ENCODE assay signal across 24 cellular contexts in genomic region chr1:172838681-172839313, GRCh38.
DNase-seq lines count a peak whose midpoint lies in the region; ATAC-seq and TF ChIP-seq lines count a peak whose summit lies in the region.
"Had no signal": no experiment of that assay in that cellular context is flagged by ENCODE, and none has a peak within 500 bp of the region (broad histone marks: within the 10 kb centered on the region; RNA-seq: fewer than 3 reads in every experiment).

No MANE protein-coding gene starts in this region.

- no peaks in the 10 kb centered on the region for H3K27me3 ChIP-seq in CD8-positive, alpha-beta T cell (ENCODE audit: insufficient read depth, low read length)
- H3K27me3 ChIP-seq in foreskin keratinocyte = no peaks in the 10 kb centered on the region
- H3K27me3 ChIP-seq: esophagus squamous epithelium, gastroesophageal sphincter, tibial artery had no signal

- TF ChIP-seq CTCF in CD8-positive, alpha-beta T cell (IDR thresholded peaks at IDR 0.05) = no peak
- TF ChIP-seq CTCF in foreskin keratinocyte (conservative IDR thresholded peaks at IDR 0.05) = no peak

- peaks cover 50% of the 10 kb centered on the region for H3K27me3 Mint-ChIP-seq in activated CD4-positive, alpha-beta T cell treated with anti-CD3 and anti-CD28 coated beads, Interleukin-2, amount 10 ng/mL, durations not matched to agents 24 days and 14 days
- no peaks in the 10 kb centered on the region for H3K27me3 Mint-ChIP-seq in CD8-positive, alpha-beta T cell (ENCODE audit: low read depth)
- H3K27me3 Mint-ChIP-seq in activated CD8-positive, alpha-beta T cell treated with anti-CD3 and anti-CD28 coated beads, Interleukin-2, amount 10 ng/mL, durations not matched to agents 7 days and 5 days (ENCODE audit: low read depth) = peaks cover 13% of the 10 kb centered on the region
- H3K27me3 Mint-ChIP-seq: B cell had no signal

- no peak overlapping the region for H3K27ac ChIP-seq in CD8-positive, alpha-beta T cell (ENCODE audit: low read depth, low read length)
- peak overlapping the region; percentile 92 for H3K27ac ChIP-seq in foreskin keratinocyte
- H3K27ac ChIP-seq: esophagus squamous epithelium, gastroesophageal sphincter, tibial artery had no signal

- peaks cover 13% of the 10 kb centered on the region for H3K4me1 ChIP-seq in CD8-positive, alpha-beta T cell (ENCODE audit: insufficient read depth, low read length)
- H3K4me1 ChIP-seq in foreskin keratinocyte = peaks cover 19% of the 10 kb centered on the region
- H3K4me1 ChIP-seq: tibial artery had no signal

- intact Hi-C loops in activated CD4-positive, alpha-beta T cell treated with anti-CD3 and anti-CD28 coated beads, Interleukin-2, amount 10 ng/mL, durations not matched to agents 24 days and 14 days (cut with micrococcal nuclease) = loop anchor here (1.0 to 10.0 kb wide), 9 partner anchors 20 to 566 kb away; no protein-coding TSS in a partner anchor
- intact Hi-C loops in CD8-positive, alpha-beta T cell (cut with DNase I, micrococcal nuclease) = loop anchor here in 1 of 2 experiments (2.0 to 10.0 kb wide), 5 partner anchors 20 to 986 kb away; partner anchors contain the start of genes CENPL, DARS2 and SUCO
- intact Hi-C loops in posterior cingulate gyrus (cut with DNase I) = no loop called here

- peaks cover 27% of the 10 kb centered on the region for H3K4me1 Mint-ChIP-seq in activated CD4-positive, alpha-beta T cell treated with anti-CD3 and anti-CD28 coated beads, Interleukin-2, amount 10 ng/mL, durations not matched to agents 24 days and 14 days
- H3K4me1 Mint-ChIP-seq in CD8-positive, alpha-beta T cell (ENCODE audit: low read depth) = peaks cover 19% of the 10 kb centered on the region
- H3K4me1 Mint-ChIP-seq in activated CD8-positive, alpha-beta T cell treated with anti-CD3 and anti-CD28 coated beads, Interleukin-2, amount 10 ng/mL, durations not matched to agents 7 days and 5 days (ENCODE audit: low read depth) = peaks cover 45% of the 10 kb centered on the region
- H3K4me1 Mint-ChIP-seq: B cell had no signal

- no peak for DNase-seq in activated CD4-positive, alpha-beta T cell treated with anti-CD3 and anti-CD28 coated beads, Interleukin-2, amount 10 ng/mL, durations not matched to agents 24 days and 14 days
- DNase-seq in activated CD4-positive, alpha-beta T cell treated with anti-CD3 and anti-CD28 coated beads for 1 hour = no peak
- no peak for DNase-seq in CD8-positive, alpha-beta T cell
- DNase-seq in activated CD8-positive, alpha-beta T cell treated with anti-CD3 and anti-CD28 coated beads, Interleukin-2, amount 10 ng/mL, durations not matched to agents 7 days and 5 days = no peak
- DNase-seq in foreskin keratinocyte = peak in 1 of 2 donors; percentile 15
- no peak for DNase-seq in posterior cingulate gyrus
- DNase-seq in iPS-NIHi11 (ENCODE audit: low spot score) = no peak
- DNase-seq: Calu3; effector CD4-positive, alpha-beta T cell; esophagus squamous epithelium; NCI-H1105 treated with DMSO at 0.1 percent for 48 hours; NCI-H2081; NCI-H345; occipital lobe; retina; SHP77; stimulated activated CD4-positive, alpha-beta T cell treated with anti-CD3 and anti-CD28 coated beads, Interleukin-2, amount 100 ng/mL, for 48 hours; SW 1271; tibial artery had no signal

- H3K9me3 Mint-ChIP-seq in activated CD4-positive, alpha-beta T cell treated with anti-CD3 and anti-CD28 coated beads, Interleukin-2, amount 10 ng/mL, durations not matched to agents 24 days and 14 days = no peaks in the 10 kb centered on the region
- H3K9me3 Mint-ChIP-seq in CD8-positive, alpha-beta T cell = no peaks in the 10 kb centered on the region
- no peaks in the 10 kb centered on the region for H3K9me3 Mint-ChIP-seq in activated CD8-positive, alpha-beta T cell treated with anti-CD3 and anti-CD28 coated beads, Interleukin-2, amount 10 ng/mL, durations not matched to agents 7 days and 5 days (ENCODE audit: insufficient read depth)
- H3K9me3 Mint-ChIP-seq: activated naive CD4-positive, alpha-beta T cell treated with anti-CD3 and anti-CD28 coated beads, Interleukin-2, amount 10 ng/mL, durations not matched to agents 7 days and 5 days had no signal

- no peaks in the 10 kb centered on the region for H3K36me3 ChIP-seq in CD8-positive, alpha-beta T cell (ENCODE audit: insufficient read depth, low read length)
- H3K36me3 ChIP-seq: esophagus squamous epithelium, gastroesophageal sphincter, tibial artery had no signal

- ATAC-seq in CD8-positive, alpha-beta T cell = peak; percentile 14
- peak; percentile 5 for ATAC-seq in activated CD8-positive, alpha-beta T cell treated with anti-CD3 and anti-CD28 coated beads, Interleukin-2, amount 10 ng/mL, durations not matched to agents 7 days and 5 days
- peak; percentile 7 for ATAC-seq in foreskin keratinocyte
- ATAC-seq in HG02759 (IDR thresholded peaks at IDR 0.05; ENCODE audit: unreplicated experiment) = no peak
- ATAC-seq: gastroesophageal sphincter had no signal

- H3K27ac Mint-ChIP-seq in activated CD4-positive, alpha-beta T cell treated with anti-CD3 and anti-CD28 coated beads, Interleukin-2, amount 10 ng/mL, durations not matched to agents 24 days and 14 days = no peak overlapping the region
- peak overlapping the region; percentile 21 for H3K27ac Mint-ChIP-seq in CD8-positive, alpha-beta T cell
- H3K27ac Mint-ChIP-seq in activated CD8-positive, alpha-beta T cell treated with anti-CD3 and anti-CD28 coated beads, Interleukin-2, amount 10 ng/mL, durations not matched to agents 7 days and 5 days = peak overlapping the region; percentile 39
- H3K27ac Mint-ChIP-seq: activated naive CD4-positive, alpha-beta T cell treated with anti-CD3 and anti-CD28 coated beads, Interleukin-2, amount 10 ng/mL, durations not matched to agents 7 days and 5 days; B cell had no signal

- no peaks in the 10 kb centered on the region for H3K36me3 Mint-ChIP-seq in activated CD4-positive, alpha-beta T cell treated with anti-CD3 and anti-CD28 coated beads, Interleukin-2, amount 10 ng/mL, durations not matched to agents 24 days and 14 days (ENCODE audit: low read depth)
- no peaks in the 10 kb centered on the region for H3K36me3 Mint-ChIP-seq in CD8-positive, alpha-beta T cell
- peaks cover 2% of the 10 kb centered on the region for H3K36me3 Mint-ChIP-seq in activated CD8-positive, alpha-beta T cell treated with anti-CD3 and anti-CD28 coated beads, Interleukin-2, amount 10 ng/mL, durations not matched to agents 7 days and 5 days (ENCODE audit: low read depth)
- H3K36me3 Mint-ChIP-seq: activated naive CD4-positive, alpha-beta T cell treated with anti-CD3 and anti-CD28 coated beads, Interleukin-2, amount 10 ng/mL, durations not matched to agents 7 days and 5 days had no signal

- POLR2A ChIA-PET in CD8-positive, alpha-beta T cell (lab: Charles Lee) = no interaction called here
- POLR2A ChIA-PET in activated CD8-positive, alpha-beta T cell treated with anti-CD3 and anti-CD28 coated beads, Interleukin-2, amount 10 ng/mL, durations not matched to agents 7 days and 5 days (lab: Charles Lee) = no interaction called here

- H3K4me3 ChIP-seq in CD8-positive, alpha-beta T cell (ENCODE audit: low read depth, low read length) = no peak overlapping the region
- H3K4me3 ChIP-seq: esophagus squamous epithelium, gastroesophageal sphincter, smooth muscle cell, tibial artery had no signal

- H3K9me3 ChIP-seq in CD8-positive, alpha-beta T cell (ENCODE audit: low read length) = no peaks in the 10 kb centered on the region
- H3K9me3 ChIP-seq: esophagus squamous epithelium, gastroesophageal sphincter, tibial artery had no signal

- H3K4me3 Mint-ChIP-seq in activated CD4-positive, alpha-beta T cell treated with anti-CD3 and anti-CD28 coated beads, Interleukin-2, amount 10 ng/mL, durations not matched to agents 24 days and 14 days = peak overlapping the region; percentile 0
- no peak overlapping the region for H3K4me3 Mint-ChIP-seq in CD8-positive, alpha-beta T cell
- H3K4me3 Mint-ChIP-seq in activated CD8-positive, alpha-beta T cell treated with anti-CD3 and anti-CD28 coated beads, Interleukin-2, amount 10 ng/mL, durations not matched to agents 7 days and 5 days = peak overlapping the region; percentile 44
- H3K4me3 Mint-ChIP-seq: activated naive CD4-positive, alpha-beta T cell treated with anti-CD3 and anti-CD28 coated beads, Interleukin-2, amount 10 ng/mL, durations not matched to agents 7 days and 5 days; B cell had no signal

- CTCF ChIA-PET in CD8-positive, alpha-beta T cell (lab: Charles Lee) = interaction anchor here (2.3 kb wide), 1 partner anchor 94 kb away, joined by 7 read pairs; no protein-coding TSS in a partner anchor
- CTCF ChIA-PET in activated CD8-positive, alpha-beta T cell treated with anti-CD3 and anti-CD28 coated beads, Interleukin-2, amount 10 ng/mL, durations not matched to agents 7 days and 5 days (lab: Charles Lee) = interaction anchor here (2.6 to 4.1 kb wide), 2 partner anchors 12 to 364 kb away, joined by 6 to 27 read pairs; no protein-coding TSS in a partner anchor
